In genomic region chr3:25789209-25789595, GRCh38 we compare ENCODE assay signal across 8 cellular contexts.
DNase-seq lines count a peak whose midpoint lies in the region; ATAC-seq and TF ChIP-seq lines count a peak whose summit lies in the region.

No MANE protein-coding gene starts in this region.

- H3K4me3 ChIP-seq in MM.1S (ENCODE audit: low read length) (peak overlapping the region; percentile 83), neuron (ENCODE audit: low read length) (peak overlapping the region; percentile 64)

- TF ChIP-seq CTCF in C4-2B (conservative IDR thresholded peaks at IDR 0.05) (no peak), MM.1S (IDR thresholded peaks at IDR 0.05; ENCODE audit: low read length) (no peak)

- H3K79me2 ChIP-seq in MM.1S (ENCODE audit: low read length): peaks cover 28% of the 10 kb centered on the region

- H3K9ac ChIP-seq in MM.1S (ENCODE audit: low read length): peak overlapping the region; percentile 73

- H3K36me3 ChIP-seq in MM.1S (replicated peaks; ENCODE audit: insufficient read depth, low read length) (no peaks in the 10 kb centered on the region), neuron (ENCODE audit: insufficient read depth, low read length) (no peaks in the 10 kb centered on the region)

- ATAC-seq in effector memory CD8-positive, alpha-beta T cell (replicated peaks): no peak

- H3K9me3 ChIP-seq in MM.1S (replicated peaks; ENCODE audit: insufficient read depth, low read length): no peaks in the 10 kb centered on the region
- H3K9me3 ChIP-seq in neuron (ENCODE audit: low read length): no peaks in the 10 kb centered on the region

- peak overlapping the region; percentile 86; the same call in 1 of the 2 replicates for H3K27ac ChIP-seq in C4-2B
- peak overlapping the region; percentile 63 for H3K27ac ChIP-seq in MM.1S (ENCODE audit: low read length)

- H3K27me3 Mint-ChIP-seq in effector memory CD8-positive, alpha-beta T cell: no peaks in the 10 kb centered on the region

- peaks cover 8% of the 10 kb centered on the region for H3K36me3 Mint-ChIP-seq in effector memory CD8-positive, alpha-beta T cell (ENCODE audit: insufficient read depth)

- 0 out of 2 replicates have a peak, but pooled peaks cover 3% of the 10 kb centered on the region for H3F3A ChIP-seq in MM.1S (ENCODE audit: insufficient read depth, low read length)

- no peaks in the 10 kb centered on the region for H4K20me1 ChIP-seq in MM.1S (ENCODE audit: insufficient read depth, low read length)

- H2AFZ ChIP-seq in MM.1S (ENCODE audit: low read length) (peak overlapping the region; percentile 68), neuron (ENCODE audit: low read depth, low read length) (no peak overlapping the region)

- peak overlapping the region; percentile 98 to 99 for H3K27ac Mint-ChIP-seq in effector memory CD8-positive, alpha-beta T cell

- no peaks in the 10 kb centered on the region for H3K27me3 ChIP-seq in MM.1S (replicated peaks; ENCODE audit: insufficient read depth, low read length)
- no peaks in the 10 kb centered on the region for H3K27me3 ChIP-seq in neuron (ENCODE audit: insufficient read depth, low read length)

- no peaks in the 10 kb centered on the region for H3K9me2 ChIP-seq in MM.1S (replicated peaks; ENCODE audit: insufficient read depth, low read length)

- H3K9me3 Mint-ChIP-seq in effector memory CD8-positive, alpha-beta T cell: no peaks in the 10 kb centered on the region

- H3K4me1 ChIP-seq in MM.1S (ENCODE audit: low read length): peaks cover 30% of the 10 kb centered on the region
- H3K4me1 ChIP-seq in neuron (ENCODE audit: insufficient read depth, low read length): peaks cover 23% of the 10 kb centered on the region

- H3K4me2 ChIP-seq in MM.1S (ENCODE audit: low read depth, low read length): peak overlapping the region; percentile 72

- H3K4me1 Mint-ChIP-seq in effector memory CD8-positive, alpha-beta T cell (ENCODE audit: low read depth in 2 of 2): peaks cover 16% of the 10 kb centered on the region in 2 donors

- DNase-seq in MM.1S (no peak), DMS153 (lab: John Stamatoyannopoulos, UW) (no peak), CD1c-positive myeloid dendritic cell (ENCODE audit: extremely low spot score) (no peak), activated gamma-delta T cell (lab: John Stamatoyannopoulos, UW) (no peak)
- DNase-seq in effector memory CD8-positive, alpha-beta T cell: no peak
- no peak for DNase-seq in activated CD4-positive, CD25-positive, alpha-beta regulatory T cell (lab: John Stamatoyannopoulos, UW)

- H3K4me3 Mint-ChIP-seq in effector memory CD8-positive, alpha-beta T cell: peak overlapping the region; percentile 94 to 96
